Comparison of ENCODE assay signal across 14 cellular contexts in the genomic region with DNA sequence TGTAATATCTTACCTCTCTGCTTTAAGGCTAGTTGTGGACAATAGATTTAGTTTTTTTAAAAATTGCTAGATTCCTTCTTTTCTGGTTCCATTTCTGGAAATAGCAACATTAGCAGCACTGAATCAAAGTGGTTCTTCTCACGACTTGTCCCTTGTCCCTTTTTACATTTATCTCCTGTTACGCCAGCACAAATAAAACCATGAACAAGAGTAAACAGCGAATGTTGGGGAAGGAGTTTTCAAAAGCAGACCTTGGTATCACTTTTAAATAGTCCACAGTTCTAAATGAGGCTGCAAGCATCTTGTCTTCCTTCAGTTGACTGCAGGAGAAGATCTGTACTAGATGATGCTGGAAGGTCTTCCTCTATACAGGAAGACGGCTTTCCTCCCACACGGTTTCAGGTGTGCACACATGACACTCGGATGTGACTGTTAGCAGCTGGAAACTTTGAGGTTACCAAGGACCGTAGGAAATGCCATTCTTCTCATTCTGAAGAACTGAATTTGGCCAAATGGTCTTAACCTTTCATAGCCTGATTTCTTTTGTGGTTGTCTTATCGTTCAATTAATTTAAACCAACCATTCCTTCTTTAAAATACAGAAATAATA.
DNase-seq lines count a peak whose midpoint lies in the region; ATAC-seq and TF ChIP-seq lines count a peak whose summit lies in the region.
"Had no signal": no experiment of that assay in that cellular context is flagged by ENCODE, and none has a peak within 500 bp of the region (broad histone marks: within the 10 kb centered on the region; RNA-seq: fewer than 3 reads in every experiment).

No MANE protein-coding gene starts in this region.

- H3K9me3 ChIP-seq in CD4-positive, CD25-positive, alpha-beta regulatory T cell (ENCODE audit: control insufficient read depth in 2 of 2, low read length in 2 of 2) = peaks cover 6 to 12% of the 10 kb centered on the region in 2 experiments
- H3K9me3 ChIP-seq in IMR-90 (ENCODE audit: control insufficient read depth, insufficient read depth, low read length) = peaks cover 9% of the 10 kb centered on the region; the same call in 1 of the 2 replicates

- H3K4me3 Mint-ChIP-seq in CD4-positive, CD25-positive, alpha-beta regulatory T cell = no peak overlapping the region
- no peak overlapping the region for H3K4me3 Mint-ChIP-seq in activated naive CD4-positive, alpha-beta T cell treated with anti-CD3 and anti-CD28 coated beads, Interleukin-2, amount 10 ng/mL, durations not matched to agents 7 days and 5 days

- peaks cover 0 to 13% (median 6%) of the 10 kb centered on the region in 7 donors for H3K9me3 Mint-ChIP-seq in CD4-positive, CD25-positive, alpha-beta regulatory T cell
- H3K9me3 Mint-ChIP-seq in activated naive CD4-positive, alpha-beta T cell treated with anti-CD3 and anti-CD28 coated beads, Interleukin-2, amount 10 ng/mL, durations not matched to agents 7 days and 5 days = peaks cover 18% of the 10 kb centered on the region

- CTCF ChIA-PET in IMR-90 (lab: Yijun Ruan, JAX) = no interaction called here
- CTCF ChIA-PET in activated naive CD4-positive, alpha-beta T cell treated with anti-CD3 and anti-CD28 coated beads, Interleukin-2, amount 10 ng/mL, durations not matched to agents 7 days and 5 days (lab: Charles Lee) = interaction anchor here (1.0 to 2.2 kb wide), 2 partner anchors 11 to 59 kb away, joined by 7 read pairs; no protein-coding TSS in a partner anchor

- no peak overlapping the region for H2BK15ac ChIP-seq in IMR-90 (ENCODE audit: low read depth, low read length)

- peak overlapping the region; percentile 5 for H2AK9ac ChIP-seq in IMR-90 (replicated peaks; ENCODE audit: low read depth, low read length, poor library complexity)

- H3K27ac ChIP-seq in CD4-positive, CD25-positive, alpha-beta regulatory T cell (ENCODE audit: insufficient read depth, low read length, poor library complexity, severe bottlenecking) = no peak overlapping the region
- no peak overlapping the region for H3K27ac ChIP-seq in IMR-90 (ENCODE audit: insufficient read depth, low read length)
- H3K27ac ChIP-seq: cardiac muscle cell, KMS-11, left lung, SJCRH30 had no signal

- H2AK5ac ChIP-seq in IMR-90 (ENCODE audit: low read depth, low read length) = no peak overlapping the region

- TF ChIP-seq RAD21 in IMR-90 (IDR thresholded peaks at IDR 0.05; ENCODE audit: low read length) = no peak

- no peak overlapping the region for H3K23ac ChIP-seq in IMR-90 (ENCODE audit: low read depth, low read length)

- peak overlapping the region; percentile 15 for H3K4me3 ChIP-seq in CD4-positive, CD25-positive, alpha-beta regulatory T cell (ENCODE audit: low read depth, low read length)
- H3K4me3 ChIP-seq in IMR-90 (ENCODE audit: insufficient read depth, low read depth, low read length) = no peak overlapping the region
- H3K4me3 ChIP-seq: cardiac muscle cell, left lung, SJCRH30 had no signal

- no peak overlapping the region for H2AFZ ChIP-seq in IMR-90 (replicated peaks; ENCODE audit: low read length, poor library complexity)

- no peak overlapping the region for H2BK20ac ChIP-seq in IMR-90 (ENCODE audit: low read depth, low read length)

- POLR2A ChIA-PET in IMR-90 (lab: Charles Lee; ENCODE audit: unreplicated experiment) = no interaction called here

- H2BK5ac ChIP-seq in IMR-90 (ENCODE audit: low read depth, low read length, poor library complexity, severe bottlenecking) = no peak overlapping the region

- H3K14ac ChIP-seq in IMR-90 (replicated peaks; ENCODE audit: low read depth, low read length) = no peak overlapping the region

- TF ChIP-seq CTCF in IMR-90 (conservative IDR thresholded peaks at IDR 0.05; ENCODE audit: low read depth, low read length) = no peak

- H3K36me3 ChIP-seq in CD4-positive, CD25-positive, alpha-beta regulatory T cell (ENCODE audit: control insufficient read depth, insufficient read depth, low read length) = no peaks in the 10 kb centered on the region
- no peaks in the 10 kb centered on the region for H3K36me3 ChIP-seq in IMR-90 (ENCODE audit: control insufficient read depth, insufficient read depth, low read length)
- H3K36me3 ChIP-seq: cardiac muscle cell, left lung, SJCRH30 had no signal

- H3K4me2 ChIP-seq in IMR-90 (ENCODE audit: low read depth, low read length) = no peak overlapping the region
- H3K4me2 ChIP-seq: KMS-11 had no signal

- peak overlapping the region in 2 of 3 donors; percentile 4 to 8 for H3K27ac Mint-ChIP-seq in CD4-positive, CD25-positive, alpha-beta regulatory T cell
- H3K27ac Mint-ChIP-seq in activated naive CD4-positive, alpha-beta T cell treated with anti-CD3 and anti-CD28 coated beads, Interleukin-2, amount 10 ng/mL, durations not matched to agents 7 days and 5 days = peak overlapping the region; percentile 24

- intact Hi-C loops in IMR-90 (cut with micrococcal nuclease) = no loop called here

- peaks cover 7% of the 10 kb centered on the region for H3K4me1 ChIP-seq in CD4-positive, CD25-positive, alpha-beta regulatory T cell (ENCODE audit: control insufficient read depth, insufficient read depth, low read length, poor library complexity, severe bottlenecking)
- no peaks in the 10 kb centered on the region for H3K4me1 ChIP-seq in IMR-90 (ENCODE audit: control insufficient read depth, insufficient read depth, low read length)
- H3K4me1 ChIP-seq: left lung, SJCRH30 had no signal

- H3K27me3 ChIP-seq in CD4-positive, CD25-positive, alpha-beta regulatory T cell (ENCODE audit: control insufficient read depth, insufficient read depth, low read length) = no peaks in the 10 kb centered on the region
- H3K27me3 ChIP-seq in IMR-90 (ENCODE audit: control insufficient read depth, insufficient read depth, low read length) = peaks cover 4% of the 10 kb centered on the region
- H3K27me3 ChIP-seq: cardiac muscle cell, left lung, SJCRH30 had no signal

- BruUV-seq in IMR-90 (replicated peaks; lab: Mats Ljungman, UMichigan) = no TSS peak

- H3K4me1 Mint-ChIP-seq in CD4-positive, CD25-positive, alpha-beta regulatory T cell = peaks cover 12 to 26% (median 16%) of the 10 kb centered on the region in 4 donors
- peaks cover 16% of the 10 kb centered on the region for H3K4me1 Mint-ChIP-seq in activated naive CD4-positive, alpha-beta T cell treated with anti-CD3 and anti-CD28 coated beads, Interleukin-2, amount 10 ng/mL, durations not matched to agents 7 days and 5 days

- in situ Hi-C loops in IMR-90 (cut with MboI; ENCODE audit: low sequenced_read_pairs) = no loop called here

- no peak overlapping the region for H3K9ac ChIP-seq in IMR-90 (ENCODE audit: low read depth, low read length)
- H3K9ac ChIP-seq: KMS-11 had no signal

- 100% methylated on average over 2 of the region's 8 CpGs; no CpG with 5 or more reads in 1 of the 2 experiments for WGBS in IMR-90 (ENCODE audit: extremely low coverage in 2 of 2, insufficient read length in 1 of 2), 2 experiments

- H3K9me1 ChIP-seq in IMR-90 (ENCODE audit: insufficient read depth, low read length) = no peaks in the 10 kb centered on the region

- H4K91ac ChIP-seq in IMR-90 (ENCODE audit: insufficient read depth, low read depth, low read length) = no peak overlapping the region

- DNase-seq in CD4-positive, CD25-positive, alpha-beta regulatory T cell = no peak
- DNase-seq in IMR-90 (no peak), mucosa of gallbladder (ENCODE audit: low spot score) (no peak), D341Med (ENCODE audit: low spot score) (no peak)
- DNase-seq in activated naive CD4-positive, alpha-beta T cell treated with anti-CD3 and anti-CD28 coated beads, Interleukin-2, amount 10 ng/mL, durations not matched to agents 7 days and 5 days = peak; percentile 32
- DNase-seq in stimulated activated CD4-positive, alpha-beta T cell treated with anti-CD3 and anti-CD28 coated beads, Interleukin-2, amount 100 ng/mL, for 48 hours = peak; percentile 18 to 40
- DNase-seq: activated gamma-delta T cell treated with Interleukin-2 at 50 U/mL for 16 hours, left lung, NCI-H1417 treated with DMSO at 0.1 percent for 48 hours, SJCRH30 had no signal

- H4K8ac ChIP-seq in IMR-90 (ENCODE audit: low read depth in 2 of 2, low read length in 2 of 2) = no peak overlapping the region

- H4K5ac ChIP-seq in IMR-90 (ENCODE audit: low read depth, low read length) = no peak overlapping the region

- H3K56ac ChIP-seq in IMR-90 (ENCODE audit: extremely low read depth, insufficient read depth, low read length) = no peak overlapping the region

- H3K36me3 Mint-ChIP-seq in CD4-positive, CD25-positive, alpha-beta regulatory T cell = peaks cover 7% of the 10 kb centered on the region
- H3K36me3 Mint-ChIP-seq in activated naive CD4-positive, alpha-beta T cell treated with anti-CD3 and anti-CD28 coated beads, Interleukin-2, amount 10 ng/mL, durations not matched to agents 7 days and 5 days = peaks cover 5% of the 10 kb centered on the region

- dilution Hi-C loops in IMR-90 (cut with HindIII; ENCODE audit: low sequenced_read_pairs, unreplicated experiment) = no loop called here

- no peak for ATAC-seq in CD4-positive, CD25-positive, alpha-beta regulatory T cell (ENCODE audit: low read depth in 2 of 2)
- ATAC-seq in IMR-90 (ENCODE audit: low read depth) = no peak
- no peak for ATAC-seq in GM21786 (IDR thresholded peaks at IDR 0.05; ENCODE audit: unreplicated experiment)
- ATAC-seq in GM18907 (IDR thresholded peaks at IDR 0.05; ENCODE audit: unreplicated experiment) = no peak
- ATAC-seq: left lung had no signal

- H3K79me1 ChIP-seq in IMR-90 (ENCODE audit: low read depth in 1 of 2, low read length in 2 of 2) = no peaks in the 10 kb centered on the region

- no peak for TF ChIP-seq POLR2A in IMR-90 (IDR thresholded peaks at IDR 0.05; ENCODE audit: low read depth, low read length)

- H3K4ac ChIP-seq in IMR-90 (ENCODE audit: low read depth, low read length) = no peak overlapping the region

- no peaks in the 10 kb centered on the region for H3K27me3 Mint-ChIP-seq in CD4-positive, CD25-positive, alpha-beta regulatory T cell
- no peaks in the 10 kb centered on the region for H3K27me3 Mint-ChIP-seq in activated naive CD4-positive, alpha-beta T cell treated with anti-CD3 and anti-CD28 coated beads, Interleukin-2, amount 10 ng/mL, durations not matched to agents 7 days and 5 days

- no peak overlapping the region for H2BK120ac ChIP-seq in IMR-90 (ENCODE audit: low read depth, low read length)

- H3K18ac ChIP-seq in IMR-90 (ENCODE audit: low read depth, low read length) = no peak overlapping the region

- H4K20me1 ChIP-seq in IMR-90 (ENCODE audit: insufficient read depth, low read length) = no peaks in the 10 kb centered on the region

TF ChIP-seq in IMR-90, 13 proteins besides CTCF, POLR2A, EP300 and RAD21:
- TF ChIP-seq FOS (IDR thresholded peaks at IDR 0.05; ENCODE audit: low read depth, low read length) (no peak), MXI1 (IDR thresholded peaks at IDR 0.05; ENCODE audit: borderline replicate concordance, low read depth, low read length) (no peak), CEBPB (IDR thresholded peaks at IDR 0.05; ENCODE audit: low read depth, low read length) (no peak)
TF ChIP-seq in IMR-90: peak in this region for 0.

Comparison
In these comparisons a context has a peak if more than half of its experiments do, and no peak if none do; other contexts are left out.
1. DNase-seq: peak in activated naive CD4-positive, alpha-beta T cell treated with anti-CD3 and anti-CD28 coated beads, Interleukin-2, amount 10 ng/mL, durations not matched to agents 7 days and 5 days (single experiment) and stimulated activated CD4-positive, alpha-beta T cell treated with anti-CD3 and anti-CD28 coated beads, Interleukin-2, amount 100 ng/mL, for 48 hours (2 of 2); none in CD4-positive, CD25-positive, alpha-beta regulatory T cell (0 of 3), IMR-90 (single experiment), mucosa of gallbladder (single experiment) and D341Med (single experiment).